Comparison of ENCODE assay signal across 7 cellular contexts in the genomic region with DNA sequence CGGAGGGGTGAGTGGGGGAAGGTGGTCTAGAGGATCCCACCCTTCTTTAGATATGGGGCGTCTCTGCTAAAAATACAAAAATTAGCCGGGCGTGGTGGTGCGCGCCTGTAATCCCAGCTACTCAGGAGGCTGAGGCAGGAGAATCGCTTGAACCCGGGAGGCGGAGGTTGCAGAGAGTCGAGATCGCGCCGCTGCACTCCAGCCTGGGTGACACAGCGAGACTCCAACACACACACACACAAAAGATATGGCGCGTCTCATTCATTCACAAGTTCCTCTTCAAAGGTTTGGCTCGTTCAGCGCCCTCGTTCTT. TPM values are rescaled to one million over a fixed set of nuclear protein-coding genes. Genes with fewer than 3 reads are reported as not detected.
DNase-seq lines count a peak whose midpoint lies in the region; ATAC-seq, FAIRE-seq and TF ChIP-seq lines count a peak whose summit lies in the region.
"Not testable (repeated sequence)": the region's sequence is repeated elsewhere in the genome, so short reads cannot be mapped to it uniquely, and the experiment has no call there.
"Had no signal": no experiment of that assay in that cellular context is flagged by ENCODE, and none has a peak within 500 bp of the region (broad histone marks: within the 10 kb centered on the region; RNA-seq: fewer than 3 reads in every experiment).

No MANE protein-coding gene starts in this region.

- TF ChIP-seq CTCF in PC-9 (conservative IDR thresholded peaks at IDR 0.05); esophagus squamous epithelium (IDR thresholded peaks at IDR 0.05): not testable (repeated sequence)

- BruUV-seq in PC-9 (replicated peaks; lab: Mats Ljungman, UMichigan) = not testable (repeated sequence)

- H3K4me2 ChIP-seq in PC-9 = peak overlapping the region; percentile 81

- not testable (repeated sequence) for DNase-seq in CD8-positive, alpha-beta memory T cell; PC-9; activated naive CD4-positive, alpha-beta T cell treated with anti-CD3 and anti-CD28 coated beads, Interleukin-2, amount 50 U/mL, for 72 hours (ENCODE audit: low spot score in 2 of 2); esophagus squamous epithelium (lab: John Stamatoyannopoulos, UW); small intestine

- peak overlapping the region; percentile 91 to 100 (median 97) for H3K27ac Mint-ChIP-seq in CD8-positive, alpha-beta memory T cell
- peak overlapping the region; percentile 81 to 95 for H3K27ac Mint-ChIP-seq in activated naive CD4-positive, alpha-beta T cell treated with anti-CD3 and anti-CD28 coated beads, Interleukin-2, amount 50 U/mL, for 72 hours

- peak overlapping the region; percentile 90 for H2AFZ ChIP-seq in PC-9

- not testable (repeated sequence) for H3K27me3 ChIP-seq in CD8-positive, alpha-beta memory T cell (ENCODE audit: insufficient read depth, low read length, poor library complexity, severe bottlenecking); PC-9 (ENCODE audit: insufficient read depth, low read depth); esophagus squamous epithelium; small intestine (ENCODE audit: control insufficient read depth in 2 of 2, insufficient read depth in 2 of 2, low read length in 2 of 2)

- peak overlapping the region; percentile 87 for H3K4me3 ChIP-seq in CD8-positive, alpha-beta memory T cell (ENCODE audit: low read length)
- H3K4me3 ChIP-seq in PC-9 (peak overlapping the region; percentile 55), esophagus squamous epithelium (peak overlapping the region; percentile 69 to 100 (median 100)), mesodermal cell (ENCODE audit: extremely low read depth, insufficient read depth, low read length, poor library complexity, severe bottlenecking) (peak overlapping the region; percentile 99), small intestine (ENCODE audit: low read depth in 1 of 2, low read length in 2 of 2) (peak overlapping the region in 1 of 2 donors; percentile 58)

- intact Hi-C loops in PC-9 (cut with micrococcal nuclease; ENCODE audit: unreplicated experiment) = loop anchor here (10.0 kb wide), 1 partner anchor 354 kb away; a partner anchor contains a TSS
- intact Hi-C loops in esophagus squamous epithelium (cut with DNase I) = not testable (repeated sequence)

- CTCF ChIA-PET in CD8-positive, alpha-beta memory T cell (lab: Charles Lee); PC-9 (lab: Charles Lee): not testable (repeated sequence)

- H3K27ac ChIP-seq in CD8-positive, alpha-beta memory T cell (ENCODE audit: low read depth, low read length) = peak overlapping the region; percentile 89
- peak overlapping the region; percentile 64 for H3K27ac ChIP-seq in PC-9
- peak overlapping the region; percentile 83 to 97 (median 88) for H3K27ac ChIP-seq in esophagus squamous epithelium
- peak overlapping the region; percentile 88 for H3K27ac ChIP-seq in mesodermal cell (ENCODE audit: low read depth, low read length, severe bottlenecking)
- peak overlapping the region; percentile 60 to 76 for H3K27ac ChIP-seq in small intestine (ENCODE audit: low read depth in 1 of 2, low read length in 1 of 2)

- peaks cover 19% of the 10 kb centered on the region for H3K4me1 ChIP-seq in CD8-positive, alpha-beta memory T cell (ENCODE audit: insufficient read depth, low read length)
- H3K4me1 ChIP-seq in PC-9 (replicated peaks; ENCODE audit: insufficient read depth) (peaks cover 19% of the 10 kb centered on the region), esophagus squamous epithelium (peaks cover 25 to 43% (median 32%) of the 10 kb centered on the region in 3 donors), mesodermal cell (ENCODE audit: control insufficient read depth, insufficient read depth, low read length, poor library complexity, severe bottlenecking) (peaks cover 15% of the 10 kb centered on the region), small intestine (ENCODE audit: control insufficient read depth in 2 of 2, insufficient read depth in 1 of 2, low read depth in 1 of 2, low read length in 1 of 2) (peaks cover 3 to 11% of the 10 kb centered on the region in 2 donors)

- peaks cover 27 to 40% (median 31%) of the 10 kb centered on the region in 3 donors for H3K4me1 Mint-ChIP-seq in CD8-positive, alpha-beta memory T cell

- peaks cover 32% of the 10 kb centered on the region for H3K79me2 ChIP-seq in PC-9 (ENCODE audit: low read depth)

- TF ChIP-seq POLR2A in esophagus squamous epithelium (IDR thresholded peaks at IDR 0.05) = not testable (repeated sequence)

- not testable (repeated sequence) for H3K36me3 ChIP-seq in CD8-positive, alpha-beta memory T cell (ENCODE audit: insufficient read depth, low read length); PC-9 (ENCODE audit: low read depth); esophagus squamous epithelium; mesodermal cell (ENCODE audit: control insufficient read depth, insufficient read depth, low read length); small intestine (ENCODE audit: control insufficient read depth in 2 of 2, insufficient read depth in 2 of 2, low read length in 2 of 2)

- H3K9me2 ChIP-seq in PC-9 (ENCODE audit: insufficient read depth) = not testable (repeated sequence)

- ATAC-seq in activated naive CD4-positive, alpha-beta T cell treated with anti-CD3 and anti-CD28 coated beads, Interleukin-2, amount 50 U/mL, for 72 hours = peak in 1 of 2 donors; percentile 1

- peaks cover 17% of the 10 kb centered on the region for H4K20me1 ChIP-seq in PC-9 (ENCODE audit: insufficient read depth)

- peaks cover 0 to 10% (median 0%) of the 10 kb centered on the region in 3 donors for H3K36me3 Mint-ChIP-seq in CD8-positive, alpha-beta memory T cell
- H3K36me3 Mint-ChIP-seq in activated naive CD4-positive, alpha-beta T cell treated with anti-CD3 and anti-CD28 coated beads, Interleukin-2, amount 50 U/mL, for 72 hours = not testable (repeated sequence)

- WGBS in esophagus squamous epithelium, 2 donors = 8 to 9% methylated on average over 14 to 18 of the region's 19 CpGs
- 33 to 40% methylated on average over 13 to 16 of the region's 19 CpGs for WGBS in mesodermal cell (ENCODE audit: insufficient coverage in 2 of 2), 2 experiments
- 0 to 14% (median 10%) methylated on average over 9 to 19 of the region's 19 CpGs for WGBS in small intestine, 3 donors

- POLR2A ChIA-PET in CD8-positive, alpha-beta memory T cell (lab: Charles Lee) = interaction anchor here (0.5 to 1.2 kb wide), 2 partner anchors 38 to 1324 kb away, joined by 4 to 9 read pairs; no protein-coding TSS in a partner anchor
- POLR2A ChIA-PET in PC-9 (lab: Charles Lee; ENCODE audit: unreplicated experiment) = not testable (repeated sequence)

- not testable (repeated sequence) for FAIRE-seq in small intestine (lab: Jason Lieb, UNC)

- H3F3A ChIP-seq in PC-9 (ENCODE audit: insufficient read depth, low read depth) = peaks cover 41% of the 10 kb centered on the region

- not testable (repeated sequence) for H3K9me3 Mint-ChIP-seq in CD8-positive, alpha-beta memory T cell; activated naive CD4-positive, alpha-beta T cell treated with anti-CD3 and anti-CD28 coated beads, Interleukin-2, amount 50 U/mL, for 72 hours

- H3K9me3 ChIP-seq in CD8-positive, alpha-beta memory T cell (ENCODE audit: low read length); PC-9 (ENCODE audit: insufficient read depth, low read depth); esophagus squamous epithelium; mesodermal cell (ENCODE audit: control insufficient read depth, low read length); small intestine (ENCODE audit: control insufficient read depth, low read depth): not testable (repeated sequence)

- H3K27me3 Mint-ChIP-seq in CD8-positive, alpha-beta memory T cell = peaks cover 0 to 15% of the 10 kb centered on the region in 2 donors

- peak overlapping the region; percentile 88 to 99 (median 93) for H3K4me3 Mint-ChIP-seq in CD8-positive, alpha-beta memory T cell

RNA-seq across cellular contexts. Expression of a gene that starts 1.6 kb away (rescaled TPM):
- total RNA-seq in CD8-positive, alpha-beta memory T cell = 100 to 1,000 TPM; 250 to 262 TPM
- polyA plus RNA-seq in CD8-positive, alpha-beta memory T cell = 436 TPM
- total RNA-seq in PC-9 (2021) (772 and 823 TPM in 2 replicates), esophagus squamous epithelium (100 to 1,000 TPM; 182 to 408 (median 289) TPM)
- 100 to 1,000 TPM; 170 to 194 TPM for total RNA-seq in activated naive CD4-positive, alpha-beta T cell treated with anti-CD3 and anti-CD28 coated beads, Interleukin-2, amount 50 U/mL, for 72 hours
- 789 TPM for polyA plus RNA-seq in mesodermal cell (2013, experiment 1 of 2)
- 677 TPM for polyA plus RNA-seq in mesodermal cell (2013, experiment 2 of 2)
- polyA plus RNA-seq in small intestine = 100 to 1,000 TPM; 208 to 443 (median 305) TPM

RNA-seq across cellular contexts. Expression of a gene that starts 18.9 kb away (rescaled TPM):
- under 1 TPM; 0.42 to 0.48 TPM for total RNA-seq in CD8-positive, alpha-beta memory T cell
- not detected for polyA plus RNA-seq in CD8-positive, alpha-beta memory T cell
- total RNA-seq in PC-9 (2021) (1.5 and 2.0 TPM in 2 replicates), esophagus squamous epithelium (under 1 TPM in 3 of 4 donors, not detected in 1; 0.15 to 0.57 (median 0.29) TPM)
- total RNA-seq in activated naive CD4-positive, alpha-beta T cell treated with anti-CD3 and anti-CD28 coated beads, Interleukin-2, amount 50 U/mL, for 72 hours = under 1 TPM; 0.41 to 0.58 TPM
- polyA plus RNA-seq in mesodermal cell (2013, experiment 1 of 2) = 1.0 TPM
- 1.1 TPM for polyA plus RNA-seq in mesodermal cell (2013, experiment 2 of 2)
- under 1 TPM in 1 of 3 donors, not detected in 2; 0.58 TPM for polyA plus RNA-seq in small intestine

RNA-seq across cellular contexts. Expression of a gene that starts 26.9 kb away (rescaled TPM):
- total RNA-seq in CD8-positive, alpha-beta memory T cell = 10 to 100 TPM; 48.8 to 50.5 TPM
- polyA plus RNA-seq in CD8-positive, alpha-beta memory T cell = 327 TPM
- total RNA-seq in PC-9 (2021) (0.39 and 0.88 TPM in 2 replicates), esophagus squamous epithelium (under 1 TPM in 3 of 4 donors, not detected in 1; 0.48 to 0.95 (median 0.57) TPM)
- 10 to 100 TPM; 14.1 to 52.7 TPM for total RNA-seq in activated naive CD4-positive, alpha-beta T cell treated with anti-CD3 and anti-CD28 coated beads, Interleukin-2, amount 50 U/mL, for 72 hours
- polyA plus RNA-seq in mesodermal cell (2013, experiment 1 of 2) = not detected
- polyA plus RNA-seq in mesodermal cell (2013, experiment 2 of 2) = not detected
- 1 to 10 TPM in 2 of 3 donors, under 1 TPM in 1; 0.89 to 5.7 (median 1.9) TPM for polyA plus RNA-seq in small intestine
- total RNA-seq: LHCN-M2 had no signal

RNA-seq across cellular contexts. Expression of a gene that starts 39.2 kb away (rescaled TPM):
- total RNA-seq in CD8-positive, alpha-beta memory T cell = 10 to 100 TPM; 56.9 to 57.8 TPM
- polyA plus RNA-seq in CD8-positive, alpha-beta memory T cell = 46.9 TPM
- total RNA-seq in PC-9 (2021) (93.3 and 98.2 TPM in 2 replicates), esophagus squamous epithelium (10 to 100 TPM; 33.5 to 53.5 (median 34.5) TPM)
- 10 to 100 TPM; 46.3 to 59.6 TPM for total RNA-seq in activated naive CD4-positive, alpha-beta T cell treated with anti-CD3 and anti-CD28 coated beads, Interleukin-2, amount 50 U/mL, for 72 hours
- polyA plus RNA-seq in mesodermal cell (2013, experiment 1 of 2) = 170 TPM
- polyA plus RNA-seq in mesodermal cell (2013, experiment 2 of 2) = 138 TPM
- 100 to 1,000 TPM in 2 of 3 donors, 10 to 100 TPM in 1; 58.2 to 113 (median 102) TPM for polyA plus RNA-seq in small intestine
